In genomic region chr21:42683371-42684108, GRCh38 we compare ENCODE assay signal across 17 cellular contexts. TPM values are rescaled to one million over a fixed set of nuclear protein-coding genes. Genes with fewer than 3 reads are reported as not detected.
DNase-seq lines count a peak whose midpoint lies in the region; ATAC-seq lines count a peak whose summit lies in the region.
"Had no signal": no experiment of that assay in that cellular context is flagged by ENCODE, and none has a peak within 500 bp of the region (broad histone marks: within the 10 kb centered on the region; RNA-seq: fewer than 3 reads in every experiment).

No MANE protein-coding gene starts in this region.

- WGBS in thymus = 40% methylated on average over 19 of the region's 19 CpGs

- H3K4me1 ChIP-seq in thymus (ENCODE audit: control insufficient read depth, insufficient read depth, low read length) = peaks cover 40% of the 10 kb centered on the region
- H3K4me1 ChIP-seq: lower lobe of right lung, pancreas had no signal

- H3K9me3 Mint-ChIP-seq in T-helper 2 cell treated with Interferon-gamma antibody and Interleukin-4, amounts not matched to agents 5 μg/mL and 100 μg/mL, for 36 hours = no peaks in the 10 kb centered on the region
- no peaks in the 10 kb centered on the region for H3K9me3 Mint-ChIP-seq in activated naive CD8-positive, alpha-beta T cell treated with anti-CD3 and anti-CD28 coated beads, Interleukin-2, amount 10 ng/mL, durations not matched to agents 7 days and 5 days

- peaks cover 51% of the 10 kb centered on the region for H3K4me1 Mint-ChIP-seq in T-helper 2 cell treated with Interferon-gamma antibody and Interleukin-4, amounts not matched to agents 5 μg/mL and 100 μg/mL, for 36 hours (ENCODE audit: low read depth)
- H3K4me1 Mint-ChIP-seq in activated naive CD8-positive, alpha-beta T cell treated with anti-CD3 and anti-CD28 coated beads, Interleukin-2, amount 10 ng/mL, durations not matched to agents 7 days and 5 days = peaks cover 45% of the 10 kb centered on the region

- ATAC-seq in activated naive CD8-positive, alpha-beta T cell treated with anti-CD3 and anti-CD28 coated beads, Interleukin-2, amount 10 ng/mL, durations not matched to agents 7 days and 5 days (ENCODE audit: low read depth) = peak; percentile 44
- ATAC-seq in GM18498 (IDR thresholded peaks at IDR 0.05; ENCODE audit: unreplicated experiment) = no peak
- ATAC-seq: lower lobe of right lung, pancreas had no signal

- peaks cover 6% of the 10 kb centered on the region for H3K36me3 Mint-ChIP-seq in T-helper 2 cell treated with Interferon-gamma antibody and Interleukin-4, amounts not matched to agents 5 μg/mL and 100 μg/mL, for 36 hours (ENCODE audit: low read depth)
- H3K36me3 Mint-ChIP-seq in activated naive CD8-positive, alpha-beta T cell treated with anti-CD3 and anti-CD28 coated beads, Interleukin-2, amount 10 ng/mL, durations not matched to agents 7 days and 5 days = no peaks in the 10 kb centered on the region

- no peaks in the 10 kb centered on the region for H3K36me3 ChIP-seq in thymus (ENCODE audit: control insufficient read depth, insufficient read depth)
- H3K36me3 ChIP-seq: esophagus squamous epithelium, lower lobe of right lung, pancreas had no signal

- H3K4me3 ChIP-seq in thymus (ENCODE audit: low read length) = no peak overlapping the region
- H3K4me3 ChIP-seq: esophagus squamous epithelium, lower lobe of right lung, pancreas, tibial nerve had no signal

- H3K9me3 ChIP-seq in thymus (ENCODE audit: control insufficient read depth) = no peaks in the 10 kb centered on the region
- H3K9me3 ChIP-seq: esophagus squamous epithelium, lower lobe of right lung, pancreas, tibial nerve had no signal

- POLR2A ChIA-PET in activated naive CD8-positive, alpha-beta T cell treated with anti-CD3 and anti-CD28 coated beads, Interleukin-2, amount 10 ng/mL, durations not matched to agents 7 days and 5 days (lab: Charles Lee) = interaction anchor here (0.7 to 1.6 kb wide), 5 partner anchors 11 to 62 kb away, joined by 3 to 4 read pairs (median 4); no protein-coding TSS in a partner anchor

- peak overlapping the region; percentile 99 for H3K27ac Mint-ChIP-seq in T-helper 2 cell treated with Interferon-gamma antibody and Interleukin-4, amounts not matched to agents 5 μg/mL and 100 μg/mL, for 36 hours
- peak overlapping the region; percentile 99 for H3K27ac Mint-ChIP-seq in activated naive CD8-positive, alpha-beta T cell treated with anti-CD3 and anti-CD28 coated beads, Interleukin-2, amount 10 ng/mL, durations not matched to agents 7 days and 5 days

- H3K27me3 ChIP-seq in thymus (ENCODE audit: control insufficient read depth, insufficient read depth) = no peaks in the 10 kb centered on the region
- H3K27me3 ChIP-seq: pancreas, tibial nerve had no signal

- peak overlapping the region; percentile 91 for H3K4me3 Mint-ChIP-seq in T-helper 2 cell treated with Interferon-gamma antibody and Interleukin-4, amounts not matched to agents 5 μg/mL and 100 μg/mL, for 36 hours
- peak overlapping the region; percentile 88 for H3K4me3 Mint-ChIP-seq in activated naive CD8-positive, alpha-beta T cell treated with anti-CD3 and anti-CD28 coated beads, Interleukin-2, amount 10 ng/mL, durations not matched to agents 7 days and 5 days

- no peaks in the 10 kb centered on the region for H3K27me3 Mint-ChIP-seq in T-helper 2 cell treated with Interferon-gamma antibody and Interleukin-4, amounts not matched to agents 5 μg/mL and 100 μg/mL, for 36 hours (ENCODE audit: low read depth)
- peaks cover 4% of the 10 kb centered on the region for H3K27me3 Mint-ChIP-seq in activated naive CD8-positive, alpha-beta T cell treated with anti-CD3 and anti-CD28 coated beads, Interleukin-2, amount 10 ng/mL, durations not matched to agents 7 days and 5 days

- peak; percentile 12 for DNase-seq in stimulated activated CD4-positive, alpha-beta T cell treated with anti-CD3 and anti-CD28 coated beads, Interleukin-4, amount 100 ng/mL, for 1 hour
- DNase-seq in stimulated activated CD4-positive, alpha-beta T cell treated with anti-CD3 and anti-CD28 coated beads, Interleukin-4, amount 100 ng/mL, for 24 hours = no peak
- DNase-seq in T-helper 2 cell treated with Interferon-gamma antibody and Interleukin-4, amounts not matched to agents 5 μg/mL and 100 μg/mL, for 36 hours (ENCODE audit: low spot score) = peak; percentile 12
- peak; percentile 69 for DNase-seq in activated naive CD8-positive, alpha-beta T cell treated with anti-CD3 and anti-CD28 coated beads, Interleukin-2, amount 10 ng/mL, durations not matched to agents 7 days and 5 days
- DNase-seq in anterior cingulate cortex (lab: John Stamatoyannopoulos, UW) (no peak), mucosa of gallbladder (ENCODE audit: low spot score) (no peak)
- DNase-seq: DMS 273 treated with DMSO at 0.1 percent for 48 hours, esophagus squamous epithelium, lower lobe of right lung, NCI-H1436 treated with DMSO at 0.1 percent for 48 hours, NCI-H82, pancreas, SW 1271 had no signal

- H3K27ac ChIP-seq in thymus (ENCODE audit: low read depth) = peak overlapping the region; percentile 80
- H3K27ac ChIP-seq: esophagus squamous epithelium, lower lobe of right lung, pancreas had no signal

RNA-seq across cellular contexts. Expression of gene PDE9A, which starts 30.1 kb away (rescaled TPM):
- 1 to 10 TPM; 7.5 to 9.5 TPM for total RNA-seq in activated naive CD8-positive, alpha-beta T cell treated with anti-CD3 and anti-CD28 coated beads, Interleukin-2, amount 10 ng/mL, durations not matched to agents 7 days and 5 days
- 14.5 TPM for polyA plus RNA-seq in thymus
- 22.8 TPM for total RNA-seq in mucosa of gallbladder
- total RNA-seq: RPMI7951 had no signal

Comparison
In these comparisons a context has a peak if more than half of its experiments do, and no peak if none do; other contexts are left out.
1. DNase-seq: peak in stimulated activated CD4-positive, alpha-beta T cell treated with anti-CD3 and anti-CD28 coated beads, Interleukin-4, amount 100 ng/mL, for 1 hour (single experiment), T-helper 2 cell treated with Interferon-gamma antibody and Interleukin-4, amounts not matched to agents 5 μg/mL and 100 μg/mL, for 36 hours (single experiment) and activated naive CD8-positive, alpha-beta T cell treated with anti-CD3 and anti-CD28 coated beads, Interleukin-2, amount 10 ng/mL, durations not matched to agents 7 days and 5 days (single experiment); none in stimulated activated CD4-positive, alpha-beta T cell treated with anti-CD3 and anti-CD28 coated beads, Interleukin-4, amount 100 ng/mL, for 24 hours (single experiment), anterior cingulate cortex (0 of 58) and mucosa of gallbladder (single experiment).